In genomic region chr13:33487575-33488243, GRCh38 we compare ENCODE assay signal across 8 cellular contexts.
DNase-seq lines count a peak whose midpoint lies in the region; ATAC-seq, FAIRE-seq and TF ChIP-seq lines count a peak whose summit lies in the region.

No MANE protein-coding gene starts in this region.

- no peaks in the 10 kb centered on the region for H3F3A ChIP-seq in PC-3 (ENCODE audit: low read length, unreplicated experiment)

- H3K27ac ChIP-seq in PC-3 (ENCODE audit: low read length) = no peak overlapping the region
- peak overlapping the region in 2 of 4 donors; percentile 10 to 21 for H3K27ac ChIP-seq in gastroesophageal sphincter

- DNase-seq in COLO829 (ENCODE audit: low spot score) (peak; percentile 29), HFF-Myc (ENCODE audit: extremely low read depth, low read depth) (no peak), PC-3 (peak; percentile 54), stromal cell of bone marrow (ENCODE audit: low read depth) (peak; percentile 56), HPDE6-E6E7 (ENCODE audit: extremely low spot score) (no peak), GM12892 (ENCODE audit: insufficient read length) (no peak)

- TF ChIP-seq CTCF in HFF-Myc (IDR thresholded peaks at IDR 0.05; ENCODE audit: low read depth, low read length, missing control alignments) = peak; percentile 21
- peak; percentile 62 for TF ChIP-seq CTCF in PC-3 (conservative IDR thresholded peaks at IDR 0.05; ENCODE audit: low read depth, low read length)
- TF ChIP-seq CTCF in gastroesophageal sphincter (IDR thresholded peaks at IDR 0.05) = peak in 3 of 4 experiments; percentile 22 to 40 (median 38)

- FAIRE-seq in GM12892 (lab: Jason Lieb, UNC) = no peak

- TF ChIP-seq EP300 in gastroesophageal sphincter (IDR thresholded peaks at IDR 0.05) = no peak

- intact Hi-C loops in PC-3 (cut with micrococcal nuclease) = loop anchor here (5.0 kb wide), 2 partner anchors 55 to 260 kb away; no protein-coding TSS in a partner anchor

- H3K4me2 ChIP-seq in PC-3 (ENCODE audit: low read length) = peak overlapping the region; percentile 35; the same call in 1 of the 2 replicates

- H3K9me3 ChIP-seq in PC-3 (ENCODE audit: low read length) = no peaks in the 10 kb centered on the region
- H3K9me3 ChIP-seq in gastroesophageal sphincter = no peaks in the 10 kb centered on the region

- CTCF ChIA-PET in PC-3 (lab: Charles Lee) = interaction anchor here (0.6 to 0.7 kb wide), 2 partner anchors 32 to 202 kb away, joined by 3 to 4 read pairs; partner anchors contain the start of gene STARD13

- H3K4me3 ChIP-seq in HFF-Myc (replicated peaks; ENCODE audit: low read depth, low read length) (no peak overlapping the region), PC-3 (ENCODE audit: low read length) (no peak overlapping the region), gastroesophageal sphincter (peak overlapping the region in 1 of 2 donors; percentile 18)

- H4K20me1 ChIP-seq in PC-3 (ENCODE audit: low read length) = no peaks in the 10 kb centered on the region

- H3K36me3 ChIP-seq in PC-3 (ENCODE audit: low read depth, low read length) (0 out of 2 replicates have a peak, but pooled peaks cover 2% of the 10 kb centered on the region), gastroesophageal sphincter (no peaks in the 10 kb centered on the region)

- POLR2A ChIA-PET in PC-3 (lab: Charles Lee; ENCODE audit: unreplicated experiment) = no interaction called here

- H2AFZ ChIP-seq in PC-3 (ENCODE audit: low read length) = peak overlapping the region; percentile 44; the same call in 1 of the 2 replicates

- H3K79me2 ChIP-seq in PC-3 (ENCODE audit: low read length) = no peaks in the 10 kb centered on the region

- ATAC-seq in PC-3 = peak; percentile 72
- peak; percentile 74 for ATAC-seq in gastroesophageal sphincter
- no peak for ATAC-seq in HG03460 (IDR thresholded peaks at IDR 0.05; ENCODE audit: unreplicated experiment)

- H3K9ac ChIP-seq in PC-3 (ENCODE audit: low read length) = no peak overlapping the region

- H3K4me1 ChIP-seq in PC-3 (ENCODE audit: insufficient read depth, low read length) (no peaks in the 10 kb centered on the region), gastroesophageal sphincter (peaks cover 0 to 21% (median 0%) of the 10 kb centered on the region in 3 donors)

- 63 to 84% methylated on average over 5 of the region's 5 CpGs for WGBS in gastroesophageal sphincter (ENCODE audit: low coverage in 1 of 2), 2 donors

- TF ChIP-seq POLR2A in gastroesophageal sphincter (IDR thresholded peaks at IDR 0.05) (no peak), GM12892 (IDR thresholded peaks at IDR 0.05; ENCODE audit: low read depth, low read length) (no peak)

- H3K9me2 ChIP-seq in PC-3 (replicated peaks; ENCODE audit: low read length) = no peaks in the 10 kb centered on the region

- no peaks in the 10 kb centered on the region for H3K27me3 ChIP-seq in PC-3 (ENCODE audit: low read length)
- no peaks in the 10 kb centered on the region for H3K27me3 ChIP-seq in gastroesophageal sphincter

- no TSS peak for BruUV-seq in PC-3 (replicated peaks; lab: Mats Ljungman, UMichigan)

Comparison
In these comparisons a context has a peak if more than half of its experiments do, and no peak if none do; other contexts are left out.
1. DNase-seq: peak in COLO829 (single experiment), PC-3 (single experiment) and stromal cell of bone marrow (single experiment); none in HFF-Myc (single experiment), HPDE6-E6E7 (single experiment) and GM12892 (single experiment).
2. Peak in every context shown above with its lines, with median percentiles within 50 percentile points of each other: CTCF ChIP-seq.